17 cellular contexts compared by ENCODE assay signal in the genomic region with DNA sequence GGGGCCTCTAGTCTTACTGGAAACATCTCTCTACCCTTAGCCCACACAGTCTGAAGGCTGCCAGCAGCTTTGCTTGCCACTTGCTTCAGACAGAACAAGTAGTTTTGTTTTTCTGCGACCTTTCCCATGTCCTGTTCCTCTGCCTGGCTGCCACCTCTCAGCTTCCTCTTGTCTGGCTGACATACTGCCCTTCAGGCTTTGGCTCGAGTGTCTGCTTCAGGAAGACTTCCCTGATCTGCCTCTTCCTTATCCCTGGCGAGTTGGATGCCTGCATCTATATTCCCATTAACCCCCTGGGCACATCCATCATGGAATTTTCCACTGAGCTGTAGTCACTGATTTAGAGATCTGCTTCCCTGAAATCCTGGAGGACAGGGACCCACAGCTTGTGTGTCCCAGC. TPM values are rescaled to one million over a fixed set of nuclear protein-coding genes. Genes with fewer than 3 reads are reported as not detected.
DNase-seq lines count a peak whose midpoint lies in the region; ATAC-seq and TF ChIP-seq lines count a peak whose summit lies in the region.
"Had no signal": no experiment of that assay in that cellular context is flagged by ENCODE, and none has a peak within 500 bp of the region (broad histone marks: within the 10 kb centered on the region; RNA-seq: fewer than 3 reads in every experiment).

No MANE protein-coding gene starts in this region.

- peaks cover 7% of the 10 kb centered on the region for H3K4me1 Mint-ChIP-seq in T-helper 17 cell
- peaks cover 19% of the 10 kb centered on the region for H3K4me1 Mint-ChIP-seq in dendritic cell treated with granulocyte-macrophage colony-stimulating factor and Interleukin-4, amounts not matched to agents 40 ng/mL and 50 ng/mL, for 4 days (ENCODE audit: low read depth)
- H3K4me1 Mint-ChIP-seq in mesothelial cell of epicardium: no peaks in the 10 kb centered on the region

- H3K36me3 ChIP-seq in left ventricle myocardium inferior: peaks cover 98% of the 10 kb centered on the region

- H3K27me3 ChIP-seq in left ventricle myocardium inferior (ENCODE audit: low read depth): no peaks in the 10 kb centered on the region
- H3K27me3 ChIP-seq: BLaER1 had no signal

- H3K9me3 Mint-ChIP-seq in dendritic cell treated with granulocyte-macrophage colony-stimulating factor and Interleukin-4, amounts not matched to agents 40 ng/mL and 50 ng/mL, for 4 days: no peaks in the 10 kb centered on the region
- H3K9me3 Mint-ChIP-seq in mesothelial cell of epicardium: no peaks in the 10 kb centered on the region

- no peak overlapping the region for H3K4me3 ChIP-seq in left ventricle myocardium inferior
- H3K4me3 ChIP-seq: BLaER1, GM23248 had no signal

- peaks cover 89% of the 10 kb centered on the region for H3K4me1 ChIP-seq in left ventricle myocardium inferior
- H3K4me1 ChIP-seq: BLaER1 had no signal

- no peak for ATAC-seq in T-helper 17 cell
- no peak for ATAC-seq in HG03520 (IDR thresholded peaks at IDR 0.05; ENCODE audit: unreplicated experiment)
- ATAC-seq: Panc1 had no signal

- H3K4me3 Mint-ChIP-seq in T-helper 17 cell: no peak overlapping the region
- no peak overlapping the region for H3K4me3 Mint-ChIP-seq in dendritic cell treated with granulocyte-macrophage colony-stimulating factor and Interleukin-4, amounts not matched to agents 40 ng/mL and 50 ng/mL, for 4 days
- H3K4me3 Mint-ChIP-seq in mesothelial cell of epicardium: no peak overlapping the region

- H3K9me3 ChIP-seq in T-helper 17 cell (ENCODE audit: control insufficient read depth, low read length, poor library complexity, severe bottlenecking) (no peaks in the 10 kb centered on the region), left ventricle myocardium inferior (replicated peaks) (no peaks in the 10 kb centered on the region)
- H3K9me3 ChIP-seq: BLaER1 had no signal

- H3K36me3 Mint-ChIP-seq in T-helper 17 cell (ENCODE audit: low read depth): peaks cover 20% of the 10 kb centered on the region
- H3K36me3 Mint-ChIP-seq in dendritic cell treated with granulocyte-macrophage colony-stimulating factor and Interleukin-4, amounts not matched to agents 40 ng/mL and 50 ng/mL, for 4 days (ENCODE audit: low read depth): peaks cover 100% of the 10 kb centered on the region
- peaks cover 33% of the 10 kb centered on the region for H3K36me3 Mint-ChIP-seq in mesothelial cell of epicardium

- intact Hi-C loops in dendritic cell treated with granulocyte-macrophage colony-stimulating factor and Interleukin-4, amounts not matched to agents 40 ng/mL and 50 ng/mL, for 4 days (cut with micrococcal nuclease): no loop called here
- intact Hi-C loops in left ventricle myocardium inferior (cut with micrococcal nuclease): no loop called here
- intact Hi-C loops in posterior vena cava (cut with DNase I): no loop called here

- no peak for TF ChIP-seq CTCF in left ventricle myocardium inferior (IDR thresholded peaks at IDR 0.05; ENCODE audit: borderline replicate concordance)
- TF ChIP-seq CTCF in mesothelial cell of epicardium (IDR thresholded peaks at IDR 0.05; ENCODE audit: unreplicated experiment): no peak

- H3K27ac Mint-ChIP-seq in T-helper 17 cell: peak overlapping the region; percentile 62
- H3K27ac Mint-ChIP-seq in dendritic cell treated with granulocyte-macrophage colony-stimulating factor and Interleukin-4, amounts not matched to agents 40 ng/mL and 50 ng/mL, for 4 days: peak overlapping the region; percentile 6
- H3K27ac Mint-ChIP-seq in mesothelial cell of epicardium: no peak overlapping the region

- H3K27me3 Mint-ChIP-seq in T-helper 17 cell (no peaks in the 10 kb centered on the region), mesothelial cell of epicardium (ENCODE audit: low read depth) (no peaks in the 10 kb centered on the region)
- no peaks in the 10 kb centered on the region for H3K27me3 Mint-ChIP-seq in dendritic cell treated with granulocyte-macrophage colony-stimulating factor and Interleukin-4, amounts not matched to agents 40 ng/mL and 50 ng/mL, for 4 days

- H3K27ac ChIP-seq in left ventricle myocardium inferior (replicated peaks): peak overlapping the region; percentile 91
- H3K27ac ChIP-seq: BLaER1, GM23248 had no signal

- DNase-seq in T-helper 17 cell (no peak), left ventricle myocardium inferior (peak; percentile 24), posterior vena cava (ENCODE audit: low spot score) (peak; percentile 49), mesothelial cell of epicardium (ENCODE audit: low spot score in 2 of 2, unreplicated experiment in 2 of 2) (no peak)
- no peak for DNase-seq in NK-92 treated with Interleukin-12 subunit alpha and Interleukin-12 subunit beta, amount 100 ng/mL, for 24 hours (lab: John Stamatoyannopoulos, UW)
- DNase-seq: GF-D8, GM23248, HCEC 1CT, KBM-7, NCI-H1436, NCI-H2081, NCI-H510A treated with DMSO at 0.1 percent for 48 hours, NCI-H82 had no signal

RNA-seq across cellular contexts. Expression of gene CPNE9, which starts 25.1 kb away (rescaled TPM):
- not detected for total RNA-seq in T-helper 17 cell
- 0.16 TPM for total RNA-seq in left ventricle myocardium inferior
- total RNA-seq in posterior vena cava: not detected
- 0.42 TPM in 1 of 3 replicates, not detected in the others for total RNA-seq in mesothelial cell of epicardium
- total RNA-seq: GM23248 had no signal

RNA-seq across cellular contexts. Expression of gene MTMR14, which starts 29.2 kb away (rescaled TPM):
- total RNA-seq in T-helper 17 cell (100 to 1,000 TPM in 1 of 2 donors, 10 to 100 TPM in 1; 79.6 to 102 TPM), left ventricle myocardium inferior (42.3 TPM), posterior vena cava (10 to 100 TPM; 15.1 to 23.8 TPM), mesothelial cell of epicardium (32.6 to 34.9 TPM (median 34.6 TPM) in 3 replicates)

RNA-seq across cellular contexts. Expression of gene BRPF1, which starts 53.0 kb away (rescaled TPM):
- total RNA-seq in T-helper 17 cell (10 to 100 TPM; 31.8 to 41.0 TPM), left ventricle myocardium inferior (9.4 TPM), posterior vena cava (10 to 100 TPM; 15.6 to 17.5 TPM), mesothelial cell of epicardium (24.1 to 27.1 TPM (median 26.6 TPM) in 3 replicates)

Comparison
In these comparisons a context has a peak if more than half of its experiments do, and no peak if none do; other contexts are left out.
1. DNase-seq: peak in left ventricle myocardium inferior (single experiment) and posterior vena cava (single experiment); none in T-helper 17 cell (0 of 3), NK-92 treated with Interleukin-12 subunit alpha and Interleukin-12 subunit beta, amount 100 ng/mL, for 24 hours (single experiment) and mesothelial cell of epicardium (0 of 2).